In genomic region chr22:41403532-41404318, GRCh38 we compare ENCODE assay signal across 8 cellular contexts. TPM values are rescaled to one million over a fixed set of nuclear protein-coding genes. Genes with fewer than 3 reads are reported as not detected.
DNase-seq lines count a peak whose midpoint lies in the region; ATAC-seq, FAIRE-seq and TF ChIP-seq lines count a peak whose summit lies in the region.

No MANE protein-coding gene starts in this region.

- no peak overlapping the region for H3K27ac ChIP-seq in kidney (ENCODE audit: low read depth in 2 of 2, low read length in 2 of 2)

- H3K4me1 ChIP-seq in kidney (ENCODE audit: control insufficient read depth in 1 of 2, insufficient read depth in 1 of 2, low read depth in 1 of 2, low read length in 2 of 2): peaks cover 11 to 13% of the 10 kb centered on the region in 2 donors

- peak; percentile 62 for ATAC-seq in HG02938 (IDR thresholded peaks at IDR 0.05; ENCODE audit: unreplicated experiment)
- no peak for ATAC-seq in HG02973 (IDR thresholded peaks at IDR 0.05; ENCODE audit: unreplicated experiment)

- H3K36me3 ChIP-seq in kidney (ENCODE audit: control insufficient read depth in 1 of 2, insufficient read depth in 2 of 2, low read length in 2 of 2): peaks cover 1 to 4% of the 10 kb centered on the region in 2 donors

- TF ChIP-seq CTCF in GM12864 (IDR thresholded peaks at IDR 0.05; ENCODE audit: low read depth, low read length, missing control alignments): peak; percentile 97
- TF ChIP-seq CTCF in kidney (IDR thresholded peaks at IDR 0.05; ENCODE audit: borderline replicate concordance, extremely low read depth, insufficient read depth): peak; percentile 98

- FAIRE-seq in kidney (lab: Jason Lieb, UNC): no peak

- H3K4me3 ChIP-seq in GM12864 (ENCODE audit: low read depth, low read length) (no peak overlapping the region), kidney (ENCODE audit: low read length in 2 of 2) (no peak overlapping the region)

- DNase-seq in GM12864 (ENCODE audit: low read depth) (peak; percentile 67), NCI-H446 (lab: John Stamatoyannopoulos, UW) (peak; percentile 49 to 90), kidney (peak; percentile 94)
- peak; percentile 76 for DNase-seq in activated CD4-positive, alpha-beta T cell treated with anti-CD3 and anti-CD28 coated beads for 24 hours (ENCODE audit: low read depth in 2 of 2)
- peak; percentile 80 for DNase-seq in central memory CD4-positive, alpha-beta T cell
- peak; percentile 52 to 63 for DNase-seq in stimulated activated CD4-positive, alpha-beta T cell treated with anti-CD3 and anti-CD28 coated beads, Interleukin-1b, Interleukin-23, amount 100 ng/mL, for 1 hour (ENCODE audit: low read depth in 2 of 2)

- intact Hi-C loops in kidney (cut with DNase I): loop anchor here (5.0 kb wide), 1 partner anchor 114 kb away; no protein-coding TSS in a partner anchor

- no peak overlapping the region for H3K9ac ChIP-seq in kidney (ENCODE audit: low read length in 2 of 2)

- H3K9me3 ChIP-seq in kidney (ENCODE audit: control insufficient read depth in 1 of 2, low read length in 2 of 2): no peaks in the 10 kb centered on the region

RNA-seq across cellular contexts. Expression of gene TEF, which starts 22.0 kb away (rescaled TPM):
- 34.9 TPM for total RNA-seq in kidney
- 19.4 TPM for polyA plus RNA-seq in kidney (ENCODE audit: insufficient read depth, low read depth, low replicate concordance)

RNA-seq across cellular contexts. Expression of gene TOB2, which starts 42.9 kb away (rescaled TPM):
- 54.3 TPM for total RNA-seq in kidney
- polyA plus RNA-seq in kidney (ENCODE audit: insufficient read depth, low read depth, low replicate concordance): 20.8 TPM
